ENCODE assay signal across 25 cellular contexts in the genomic region with DNA sequence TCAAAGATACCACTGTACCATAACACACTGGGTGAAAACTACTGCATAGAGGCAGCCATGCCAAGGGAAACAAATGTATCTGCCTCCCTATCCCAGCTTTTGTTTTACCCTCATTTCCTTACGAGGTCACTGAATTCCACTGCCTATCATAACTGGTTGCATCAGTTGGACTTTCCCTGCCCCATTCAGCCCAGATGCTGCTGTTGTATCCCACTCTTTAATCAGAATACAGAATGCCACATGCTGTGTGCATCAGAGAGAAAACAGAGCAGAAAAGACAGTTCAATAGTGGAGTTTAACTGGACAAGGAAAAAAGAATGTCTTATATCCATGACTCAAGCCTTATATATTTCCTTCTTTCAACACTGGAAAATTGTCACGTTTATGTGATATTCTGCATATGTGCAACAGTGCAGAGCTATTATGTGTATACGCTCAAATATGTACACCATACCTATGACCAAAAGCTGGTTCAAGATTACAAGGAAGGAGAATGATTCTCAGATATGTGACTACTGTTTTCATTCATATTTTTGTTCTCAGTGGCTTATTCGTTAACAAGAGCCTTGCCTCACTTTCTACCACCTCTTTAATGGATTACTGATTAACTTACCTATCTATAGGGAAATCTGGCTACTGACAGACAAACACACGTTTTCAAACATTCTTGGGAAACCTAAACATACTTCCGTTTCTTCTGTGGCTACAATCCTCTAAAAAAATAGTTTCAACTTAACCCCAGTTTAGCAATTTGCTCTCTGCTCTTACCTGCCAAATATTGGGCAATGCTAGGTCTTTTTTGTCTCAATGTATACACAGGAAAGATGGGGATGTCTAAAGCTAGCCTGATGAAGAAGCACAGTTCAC.
DNase-seq lines count a peak whose midpoint lies in the region; ATAC-seq and TF ChIP-seq lines count a peak whose summit lies in the region.
"Had no signal": no experiment of that assay in that cellular context is flagged by ENCODE, and none has a peak within 500 bp of the region (broad histone marks: within the 10 kb centered on the region; RNA-seq: fewer than 3 reads in every experiment).

No MANE protein-coding gene starts in this region.

- no peaks in the 10 kb centered on the region for H3K4me1 Mint-ChIP-seq in Caco-2 (ENCODE audit: low read depth, unreplicated experiment)
- H3K4me1 Mint-ChIP-seq: activated CD4-positive, alpha-beta T cell treated with anti-CD3 and anti-CD28 coated beads for 36 hours; central memory CD8-positive, alpha-beta T cell; stimulated activated naive B cell treated with anti-CD40 and anti-IgM and Interleukin-4, amounts not matched to agents 10 μg/mL and 1 μg/mL and 100 μg/mL, for 72 hours had no signal

- ATAC-seq in GM19452 (IDR thresholded peaks at IDR 0.05; ENCODE audit: unreplicated experiment) (peak; percentile 70), HG03280 (IDR thresholded peaks at IDR 0.05; ENCODE audit: unreplicated experiment) (no peak), Right ventricle myocardium superior (ENCODE audit: poor library complexity) (no peak)
- ATAC-seq: activated CD4-positive, alpha-beta T cell treated with anti-CD3 and anti-CD28 coated beads for 36 hours; lower lobe of right lung; stimulated activated naive B cell treated with anti-CD40 and anti-IgM and Interleukin-4, amounts not matched to agents 10 μg/mL and 1 μg/mL and 100 μg/mL, for 72 hours had no signal

- no peak overlapping the region for H3K4me3 ChIP-seq in Caco-2 (ENCODE audit: low read depth, low read length)
- no peak overlapping the region for H3K4me3 ChIP-seq in brain microvascular endothelial cell (ENCODE audit: low read depth, low read length)
- H3K4me3 ChIP-seq in liver (ENCODE audit: low read depth in 1 of 3, low read length in 3 of 3), result no peak overlapping the region
- H3K4me3 ChIP-seq: BLaER1, esophagus muscularis mucosa, HAP-1, lower lobe of right lung, upper lobe of left lung had no signal

- intact Hi-C loops in Caco-2 (cut with micrococcal nuclease; ENCODE audit: unreplicated experiment) (loop anchor here (1.0 to 5.0 kb wide), 3 partner anchors 47 to 260 kb away; no protein-coding TSS in a partner anchor), Right ventricle myocardium superior (cut with DNase I) (no loop called here)

- WGBS in liver, result 34% methylated on average over 6 of the region's 6 CpGs

- no peaks in the 10 kb centered on the region for H3K9me3 ChIP-seq in Caco-2
- H3K9me3 ChIP-seq in liver (ENCODE audit: control insufficient read depth in 4 of 4, low read length in 3 of 4), result no peaks in the 10 kb centered on the region
- H3K9me3 ChIP-seq: BLaER1, esophagus muscularis mucosa, HAP-1, lower lobe of right lung, upper lobe of left lung had no signal

- DNase-seq in Caco-2 (peak in 1 of 2 experiments; percentile 55), brain microvascular endothelial cell (peak; percentile 27), ACHN (no peak), Right ventricle myocardium superior (no peak), HEK293T (ENCODE audit: extremely low spot score) (no peak)
- DNase-seq: activated CD4-positive, alpha-beta T cell treated with anti-CD3 and anti-CD28 coated beads for 36 hours; activated effector memory CD4-positive, alpha-beta T cell treated with Interleukin-2 at 50 U/mL for 16 hours; aorta; dermis blood vessel endothelial cell; Kasumi-1; lower lobe of right lung; MV-4-11; NCI-H146; NCI-H446; stimulated activated naive B cell treated with anti-CD40 and anti-IgM and Interleukin-4, amounts not matched to agents 10 μg/mL and 1 μg/mL and 100 μg/mL, for 72 hours; upper lobe of left lung had no signal

- no peak for TF ChIP-seq CTCF in Caco-2 (IDR thresholded peaks at IDR 0.05; ENCODE audit: insufficient read depth in 1 of 2, low read depth in 1 of 2, low read length in 1 of 2, severe bottlenecking in 1 of 2, unreplicated experiment in 1 of 2)
- no peak for TF ChIP-seq CTCF in brain microvascular endothelial cell (IDR thresholded peaks at IDR 0.05; ENCODE audit: low read depth, low read length, missing control alignments)
- no peak for TF ChIP-seq CTCF in liver (IDR thresholded peaks at IDR 0.05; ENCODE audit: low read depth, low read length, missing input control)

- POLR2A ChIA-PET in Caco-2 (lab: Charles Lee) (no interaction called here), HEK293T (lab: Yijun Ruan, JAX) (interaction anchor here (0.5 kb wide), 1 partner anchor 816 kb away, joined by 3 read pairs; no protein-coding TSS in a partner anchor)

- CTCF ChIA-PET in Caco-2 (lab: Charles Lee) (no interaction called here), HEK293T (lab: Yijun Ruan, JAX) (no interaction called here)

- H3K27me3 ChIP-seq in Caco-2 (replicated peaks; ENCODE audit: control insufficient read depth, insufficient read depth, low read length), result no peaks in the 10 kb centered on the region
- no peaks in the 10 kb centered on the region for H3K27me3 ChIP-seq in brain microvascular endothelial cell (replicated peaks)
- H3K27me3 ChIP-seq in liver (ENCODE audit: control insufficient read depth in 4 of 4, insufficient read depth in 4 of 4, low read length in 3 of 4), result no peaks in the 10 kb centered on the region
- H3K27me3 ChIP-seq: esophagus muscularis mucosa, upper lobe of left lung had no signal

- H3K27ac Mint-ChIP-seq in Caco-2 (ENCODE audit: unreplicated experiment), result peak overlapping the region; percentile 67
- H3K27ac Mint-ChIP-seq: activated CD4-positive, alpha-beta T cell treated with anti-CD3 and anti-CD28 coated beads for 36 hours; activated naive CD8-positive, alpha-beta T cell; stimulated activated naive B cell treated with anti-CD40 and anti-IgM and Interleukin-4, amounts not matched to agents 10 μg/mL and 1 μg/mL and 100 μg/mL, for 72 hours had no signal

- H3K9me3 Mint-ChIP-seq in Caco-2 (ENCODE audit: unreplicated experiment), result no peaks in the 10 kb centered on the region
- H3K9me3 Mint-ChIP-seq: central memory CD8-positive, alpha-beta T cell; stimulated activated naive B cell treated with anti-CD40 and anti-IgM and Interleukin-4, amounts not matched to agents 10 μg/mL and 1 μg/mL and 100 μg/mL, for 72 hours had no signal

- no peak for TF ChIP-seq RAD21 in liver (IDR thresholded peaks at IDR 0.05)

- BruUV-seq in Caco-2 (replicated peaks; lab: Mats Ljungman, UMichigan), result no TSS peak

- H3K4me1 ChIP-seq in Caco-2, result peaks cover 24% of the 10 kb centered on the region
- H3K4me1 ChIP-seq in liver (ENCODE audit: control insufficient read depth in 4 of 4, insufficient read depth in 4 of 4, low read length in 3 of 4), result peaks cover 0 to 3% (median 0%) of the 10 kb centered on the region in 4 donors
- H3K4me1 ChIP-seq: BLaER1, esophagus muscularis mucosa, HAP-1, lower lobe of right lung, upper lobe of left lung had no signal

- H3K27me3 Mint-ChIP-seq in Caco-2 (ENCODE audit: insufficient read depth, unreplicated experiment), result no peaks in the 10 kb centered on the region
- H3K27me3 Mint-ChIP-seq: activated CD4-positive, alpha-beta T cell treated with anti-CD3 and anti-CD28 coated beads for 36 hours; activated naive CD8-positive, alpha-beta T cell; central memory CD8-positive, alpha-beta T cell had no signal

- H3K27ac ChIP-seq in brain microvascular endothelial cell (no peak overlapping the region), liver (ENCODE audit: low read depth in 1 of 2, low read length in 2 of 2) (no peak overlapping the region)
- H3K27ac ChIP-seq: BLaER1, esophagus muscularis mucosa, HL-60, lower lobe of right lung, upper lobe of left lung had no signal

- in situ Hi-C loops in brain microvascular endothelial cell (cut with HindIII; ENCODE audit: low pct_ligation_motif_present, low sequenced_read_pairs), result no loop called here
- in situ Hi-C loops in ACHN (cut with HindIII; ENCODE audit: low pct_ligation_motif_present, low pct_unique_long_range_greater_than_20kb, low sequenced_read_pairs), result no loop called here

- peak overlapping the region; percentile 48 for H3K4me3 Mint-ChIP-seq in Caco-2 (ENCODE audit: unreplicated experiment)
- H3K4me3 Mint-ChIP-seq: activated CD4-positive, alpha-beta T cell treated with anti-CD3 and anti-CD28 coated beads for 36 hours; activated naive CD8-positive, alpha-beta T cell; central memory CD8-positive, alpha-beta T cell; stimulated activated naive B cell treated with anti-CD40 and anti-IgM and Interleukin-4, amounts not matched to agents 10 μg/mL and 1 μg/mL and 100 μg/mL, for 72 hours had no signal

- H3K36me3 Mint-ChIP-seq in Caco-2 (ENCODE audit: insufficient read depth, unreplicated experiment), result peaks cover 6% of the 10 kb centered on the region
- H3K36me3 Mint-ChIP-seq: activated naive CD8-positive, alpha-beta T cell; stimulated activated naive B cell treated with anti-CD40 and anti-IgM and Interleukin-4, amounts not matched to agents 10 μg/mL and 1 μg/mL and 100 μg/mL, for 72 hours had no signal

- H3K9ac ChIP-seq in liver (ENCODE audit: low read depth in 1 of 2, low read length in 2 of 2), result no peak overlapping the region
- H3K9ac ChIP-seq: BLaER1 had no signal

- no peaks in the 10 kb centered on the region for H3K36me3 ChIP-seq in Caco-2 (ENCODE audit: control insufficient read depth, insufficient read depth, low read length)
- no peaks in the 10 kb centered on the region for H3K36me3 ChIP-seq in brain microvascular endothelial cell (replicated peaks)
- no peaks in the 10 kb centered on the region for H3K36me3 ChIP-seq in liver (ENCODE audit: control insufficient read depth in 4 of 4, insufficient read depth in 3 of 4, low read depth in 1 of 4, low read length in 3 of 4)
- H3K36me3 ChIP-seq: BLaER1, esophagus muscularis mucosa, HAP-1, lower lobe of right lung, upper lobe of left lung had no signal

TF ChIP-seq in liver, 16 proteins besides CTCF, POLR2A, EP300 and RAD21 (continues in another document):
- TF ChIP-seq EGR1 (IDR thresholded peaks at IDR 0.05; ENCODE audit: low read depth in 2 of 2), result no peak

TF ChIP-seq in HEK293T, 16 proteins besides CTCF, POLR2A, EP300 and RAD21:
- TF ChIP-seq, protein P1, sequence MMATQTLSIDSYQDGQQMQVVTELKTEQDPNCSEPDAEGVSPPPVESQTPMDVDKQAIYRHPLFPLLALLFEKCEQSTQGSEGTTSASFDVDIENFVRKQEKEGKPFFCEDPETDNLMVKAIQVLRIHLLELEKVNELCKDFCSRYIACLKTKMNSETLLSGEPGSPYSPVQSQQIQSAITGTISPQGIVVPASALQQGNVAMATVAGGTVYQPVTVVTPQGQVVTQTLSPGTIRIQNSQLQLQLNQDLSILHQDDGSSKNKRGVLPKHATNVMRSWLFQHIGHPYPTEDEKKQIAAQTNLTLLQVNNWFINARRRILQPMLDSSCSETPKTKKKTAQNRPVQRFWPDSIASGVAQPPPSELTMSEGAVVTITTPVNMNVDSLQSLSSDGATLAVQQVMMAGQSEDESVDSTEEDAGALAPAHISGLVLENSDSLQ (IDR thresholded peaks at IDR 0.05), result no peak
- TF ChIP-seq ZNF384 (IDR thresholded peaks at IDR 0.05), result no peak
- no peak for TF ChIP-seq SP1 (IDR thresholded peaks at IDR 0.05)
